Comparison of ENCODE assay signal across 1 cellular context in the genomic region with DNA sequence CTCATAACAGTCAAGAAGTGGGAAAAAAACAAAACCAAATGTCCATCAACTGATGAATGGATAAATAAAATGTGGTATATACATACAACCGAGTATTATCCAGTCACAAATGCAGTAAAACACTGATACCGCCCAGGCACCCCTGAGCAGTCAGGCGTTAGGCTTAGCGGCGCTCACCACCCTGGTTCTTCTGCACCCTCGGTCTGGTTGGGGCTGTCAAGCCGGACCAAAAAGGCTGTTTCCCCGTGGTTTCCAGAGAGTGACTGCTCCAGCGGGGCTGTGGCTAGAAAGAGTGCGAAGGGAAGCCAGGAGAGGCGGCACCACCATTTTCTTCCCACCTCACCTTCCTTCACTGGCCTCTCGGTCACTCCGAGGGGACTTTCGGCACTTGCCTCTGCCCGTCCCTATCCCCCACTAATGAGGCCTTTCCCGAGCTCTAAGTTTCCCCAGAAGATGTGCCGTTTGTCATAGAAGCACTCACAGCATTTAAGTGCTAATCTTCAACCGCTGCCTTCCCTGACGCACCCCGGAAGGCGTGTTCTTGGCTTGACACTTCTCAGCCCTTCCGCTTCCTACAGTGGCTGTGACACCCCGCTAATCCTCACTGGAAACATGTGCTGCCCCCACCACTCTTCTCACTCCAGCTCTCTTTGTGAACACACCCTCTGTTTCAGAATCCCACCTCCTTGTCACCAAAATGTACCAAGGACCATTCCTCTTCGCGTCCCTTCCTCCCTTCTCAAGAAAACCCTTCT.
TF ChIP-seq lines count a peak whose summit lies in the region.

No MANE protein-coding gene starts in this region.

TF ChIP-seq in H1, 55 proteins besides CTCF, POLR2A, EP300 and RAD21:
- TF ChIP-seq, protein P1, sequence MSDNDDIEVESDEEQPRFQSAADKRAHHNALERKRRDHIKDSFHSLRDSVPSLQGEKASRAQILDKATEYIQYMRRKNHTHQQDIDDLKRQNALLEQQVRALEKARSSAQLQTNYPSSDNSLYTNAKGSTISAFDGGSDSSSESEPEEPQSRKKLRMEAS (IDR thresholded peaks at IDR 0.05) = 0 out of 2 replicates have a peak, but pooled peaks have one; percentile 31
- no peak for TF ChIP-seq CTBP2 (IDR thresholded peaks at IDR 0.05; ENCODE audit: borderline replicate concordance, insufficient read depth, insufficient read length, low read length)
- no peak for TF ChIP-seq EGR1 (IDR thresholded peaks at IDR 0.05; ENCODE audit: borderline replicate concordance, low read depth, low read length)
TF ChIP-seq in H1: peak in this region for 1.
